In the genomic region with DNA sequence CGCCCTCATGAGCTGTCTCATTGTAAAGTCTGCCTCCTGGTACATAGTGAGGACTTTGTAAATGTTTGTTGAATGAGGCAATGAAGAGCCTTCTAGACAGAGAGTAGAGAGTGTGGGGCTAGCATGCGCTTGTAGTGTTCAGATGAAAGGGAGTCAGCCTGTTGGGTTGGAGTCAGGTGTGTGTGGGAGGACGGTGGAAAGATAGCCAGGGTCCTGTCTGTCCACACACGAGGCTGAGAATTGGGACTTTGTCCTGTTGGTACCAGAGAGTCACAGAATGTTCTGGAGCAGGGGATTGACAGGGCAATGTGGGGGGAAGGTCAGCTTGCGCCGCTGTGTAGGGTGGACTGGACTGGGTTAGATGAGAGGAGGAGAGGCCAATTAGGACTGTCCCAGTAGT, we compare ENCODE assay signal across 2 cellular contexts.
TF ChIP-seq lines count a peak whose summit lies in the region.

No MANE protein-coding gene starts in this region.

TF ChIP-seq in IMR-90, 13 proteins besides CTCF, POLR2A, EP300 and RAD21:
- no peak for TF ChIP-seq RCOR1 (IDR thresholded peaks at IDR 0.05; ENCODE audit: insufficient replicate concordance, low read length)
- TF ChIP-seq NFE2L2 (IDR thresholded peaks at IDR 0.05; ENCODE audit: low read depth, low read length): no peak

TF ChIP-seq in H1, 55 proteins besides CTCF, POLR2A, EP300 and RAD21:
- TF ChIP-seq HDAC2 (IDR thresholded peaks at IDR 0.05; ENCODE audit: borderline replicate concordance in 1 of 2, low read depth in 2 of 2, low read length in 2 of 2) (no peak), RNF2 (IDR thresholded peaks at IDR 0.05; ENCODE audit: borderline replicate concordance, low read depth, low read length, missing control alignments, poor library complexity, severe bottlenecking) (no peak), CTBP2 (IDR thresholded peaks at IDR 0.05; ENCODE audit: borderline replicate concordance, insufficient read depth, insufficient read length, low read length) (no peak), SP4 (IDR thresholded peaks at IDR 0.05; ENCODE audit: low read length) (no peak), NRF1 (IDR thresholded peaks at IDR 0.05; ENCODE audit: low read depth, low read length) (no peak), SIRT6 (IDR thresholded peaks at IDR 0.05; ENCODE audit: low read length) (no peak), SP1 (IDR thresholded peaks at IDR 0.05; ENCODE audit: low read depth, low read length) (no peak), JUND (IDR thresholded peaks at IDR 0.05; ENCODE audit: low read length) (no peak), POU5F1 (IDR thresholded peaks at IDR 0.05; ENCODE audit: low read depth, low read length) (no peak), JUN (IDR thresholded peaks at IDR 0.05; ENCODE audit: low read depth, low read length) (no peak), TAF7 (optimal IDR thresholded peaks at IDR 0.05; ENCODE audit: borderline replicate concordance, low read depth, low read length) (no peak), KDM4A (IDR thresholded peaks at IDR 0.05; ENCODE audit: low read depth, low read length, severe bottlenecking) (no peak), ZNF274 (IDR thresholded peaks at IDR 0.05; ENCODE audit: borderline replicate concordance, extremely low read depth, low read length) (no peak), SIN3A (conservative IDR thresholded peaks at IDR 0.05 in 1 of 2, IDR thresholded peaks at IDR 0.05 in 1 of 2; ENCODE audit: low read depth in 1 of 2, low read length in 2 of 2) (no peak), EGR1 (IDR thresholded peaks at IDR 0.05; ENCODE audit: borderline replicate concordance, low read depth, low read length) (no peak), TEAD4 (IDR thresholded peaks at IDR 0.05; ENCODE audit: low read depth, low read length) (no peak), ASH2L (IDR thresholded peaks at IDR 0.05; ENCODE audit: low read length) (no peak)
- TF ChIP-seq, protein P1, sequence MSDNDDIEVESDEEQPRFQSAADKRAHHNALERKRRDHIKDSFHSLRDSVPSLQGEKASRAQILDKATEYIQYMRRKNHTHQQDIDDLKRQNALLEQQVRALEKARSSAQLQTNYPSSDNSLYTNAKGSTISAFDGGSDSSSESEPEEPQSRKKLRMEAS (IDR thresholded peaks at IDR 0.05): no peak
- TF ChIP-seq, protein P2, sequence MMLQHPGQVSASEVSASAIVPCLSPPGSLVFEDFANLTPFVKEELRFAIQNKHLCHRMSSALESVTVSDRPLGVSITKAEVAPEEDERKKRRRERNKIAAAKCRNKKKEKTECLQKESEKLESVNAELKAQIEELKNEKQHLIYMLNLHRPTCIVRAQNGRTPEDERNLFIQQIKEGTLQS (IDR thresholded peaks at IDR 0.05; ENCODE audit: insufficient read depth, low read depth, low read length): no peak
- TF ChIP-seq, protein P3, sequence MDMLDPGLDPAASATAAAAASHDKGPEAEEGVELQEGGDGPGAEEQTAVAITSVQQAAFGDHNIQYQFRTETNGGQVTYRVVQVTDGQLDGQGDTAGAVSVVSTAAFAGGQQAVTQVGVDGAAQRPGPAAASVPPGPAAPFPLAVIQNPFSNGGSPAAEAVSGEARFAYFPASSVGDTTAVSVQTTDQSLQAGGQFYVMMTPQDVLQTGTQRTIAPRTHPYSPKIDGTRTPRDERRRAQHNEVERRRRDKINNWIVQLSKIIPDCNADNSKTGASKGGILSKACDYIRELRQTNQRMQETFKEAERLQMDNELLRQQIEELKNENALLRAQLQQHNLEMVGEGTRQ (IDR thresholded peaks at IDR 0.05; ENCODE audit: low read length): no peak
